8 cellular contexts compared by ENCODE assay signal in genomic region chr4:1345905-1346780, GRCh38. TPM values are rescaled to one million over a fixed set of nuclear protein-coding genes. Genes with fewer than 3 reads are reported as not detected.
DNase-seq lines count a peak whose midpoint lies in the region; ATAC-seq and TF ChIP-seq lines count a peak whose summit lies in the region.

No MANE protein-coding gene starts in this region.

- peak overlapping the region; percentile 28 for H2AFZ ChIP-seq in trophoblast cell (ENCODE audit: insufficient read depth, low read length, poor library complexity)

- no peaks in the 10 kb centered on the region for H3K4me1 ChIP-seq in BE2C
- H3K4me1 ChIP-seq in heart left ventricle: peaks cover 0 to 25% (median 17%) of the 10 kb centered on the region in 12 donors
- peaks cover 3 to 5% of the 10 kb centered on the region in 2 experiments for H3K4me1 ChIP-seq in trophoblast cell (ENCODE audit: control insufficient read depth in 1 of 2, insufficient read depth in 2 of 2, low read length in 2 of 2)

- peaks cover 11% of the 10 kb centered on the region for H3K79me2 ChIP-seq in trophoblast cell (ENCODE audit: control insufficient read depth, insufficient read depth, low read length, poor library complexity)

- H2BK5ac ChIP-seq in trophoblast cell (ENCODE audit: low read depth, low read length, poor library complexity): peak overlapping the region; percentile 7

- peak overlapping the region; percentile 73 for H4K8ac ChIP-seq in trophoblast cell (ENCODE audit: low read depth, low read length)

- peak overlapping the region; percentile 28 for H3K4ac ChIP-seq in trophoblast cell (ENCODE audit: low read depth, low read length)

- peak overlapping the region; percentile 71 for H3K18ac ChIP-seq in trophoblast cell (ENCODE audit: low read length)

- H3K36me3 ChIP-seq in BE2C (peaks cover 3% of the 10 kb centered on the region; the same call in 1 of the 2 replicates), heart left ventricle (peaks cover 0 to 26% (median 9%) of the 10 kb centered on the region in 9 donors), trophoblast cell (ENCODE audit: control insufficient read depth in 1 of 2, insufficient read depth in 2 of 2, low read length in 2 of 2) (peaks cover 13 to 15% of the 10 kb centered on the region in 2 experiments)

- peak overlapping the region; percentile 34 for H2BK120ac ChIP-seq in trophoblast cell (ENCODE audit: insufficient read depth, low read length, poor library complexity)

- peak overlapping the region; percentile 28 for H4K12ac ChIP-seq in trophoblast cell (ENCODE audit: low read depth, low read length)

- DNase-seq in BE2C: peak; percentile 78
- DNase-seq in RPMI7951 (ENCODE audit: low read depth): peak; percentile 52
- DNase-seq in activated naive CD4-positive, alpha-beta T cell treated with anti-CD3 and anti-CD28 coated beads, Interleukin-2, amount 50 U/mL, for 72 hours (ENCODE audit: low spot score in 2 of 2): peak in 1 of 2 donors; percentile 50
- DNase-seq in heart left ventricle: peak; percentile 50 to 78 (median 60)
- peak; percentile 29 to 56 for DNase-seq in trophoblast cell
- no peak for DNase-seq in pons (ENCODE audit: low spot score)

- H3K9ac ChIP-seq in trophoblast cell (ENCODE audit: low read length): peak overlapping the region; percentile 83

- peak; percentile 23; the same call in 1 of the 2 replicates for TF ChIP-seq CTCF in BE2C (IDR thresholded peaks at IDR 0.05; ENCODE audit: low read depth, low read length)
- TF ChIP-seq CTCF in heart left ventricle (IDR thresholded peaks at IDR 0.05): peak in 5 of 12 donors; percentile 0 to 32 (median 17)

- intact Hi-C loops in heart left ventricle (cut with DNase I): loop anchor here (1.0 to 10.0 kb wide), 14 partner anchors 37 to 366 kb away; partner anchors contain the start of genes CTBP1 (in 6 of the 10), MAEA (in 2 of the 10) and SLBP (in 2 of the 10)

- no peaks in the 10 kb centered on the region for H3K27me3 ChIP-seq in BE2C
- H3K27me3 ChIP-seq in heart left ventricle: no peaks in the 10 kb centered on the region
- no peaks in the 10 kb centered on the region for H3K27me3 ChIP-seq in trophoblast cell (ENCODE audit: insufficient read depth, low read length)

- peak overlapping the region; percentile 95 for H4K91ac ChIP-seq in trophoblast cell (ENCODE audit: low read depth, low read length)

- H3K36me3 Mint-ChIP-seq in activated naive CD4-positive, alpha-beta T cell treated with anti-CD3 and anti-CD28 coated beads, Interleukin-2, amount 50 U/mL, for 72 hours: peaks cover 0 to under 1% of the 10 kb centered on the region in 2 donors

- no peak overlapping the region for H2BK12ac ChIP-seq in trophoblast cell (ENCODE audit: low read length)

- ATAC-seq in GM18517 (IDR thresholded peaks at IDR 0.05; ENCODE audit: unreplicated experiment) (peak; percentile 4), HG03095 (IDR thresholded peaks at IDR 0.05; ENCODE audit: unreplicated experiment) (peak; percentile 2), heart left ventricle (peak in 2 of 4 donors; percentile 1 to 12)
- peak; percentile 44 to 47 for ATAC-seq in activated naive CD4-positive, alpha-beta T cell treated with anti-CD3 and anti-CD28 coated beads, Interleukin-2, amount 50 U/mL, for 72 hours

- H3K27ac ChIP-seq in heart left ventricle (peak overlapping the region; percentile 81 to 99 (median 96)), trophoblast cell (ENCODE audit: low read depth, low read length) (peak overlapping the region; percentile 90)

- H3K23ac ChIP-seq in trophoblast cell (ENCODE audit: low read length): no peak overlapping the region

- H3K9me3 ChIP-seq in BE2C (no peaks in the 10 kb centered on the region), heart left ventricle (no peaks in the 10 kb centered on the region), trophoblast cell (ENCODE audit: insufficient read depth, low read depth, low read length) (peaks cover 3% of the 10 kb centered on the region)

- H3K4me3 ChIP-seq in BE2C (ENCODE audit: low read depth, low read length) (peak overlapping the region; percentile 79), heart left ventricle (peak overlapping the region; percentile 80 to 98 (median 90)), trophoblast cell (ENCODE audit: low read depth, low read length) (peak overlapping the region; percentile 81)

- peak overlapping the region; percentile 87 for H3K4me2 ChIP-seq in trophoblast cell (ENCODE audit: low read length)

- peak overlapping the region; percentile 46 for H2AK5ac ChIP-seq in trophoblast cell (ENCODE audit: low read length)

- no peak for TF ChIP-seq POLR2A in heart left ventricle (IDR thresholded peaks at IDR 0.05)

- H3K9me3 Mint-ChIP-seq in activated naive CD4-positive, alpha-beta T cell treated with anti-CD3 and anti-CD28 coated beads, Interleukin-2, amount 50 U/mL, for 72 hours: no peaks in the 10 kb centered on the region

- H3K27ac Mint-ChIP-seq in activated naive CD4-positive, alpha-beta T cell treated with anti-CD3 and anti-CD28 coated beads, Interleukin-2, amount 50 U/mL, for 72 hours: peak overlapping the region; percentile 91 to 96

- H3K79me1 ChIP-seq in trophoblast cell (ENCODE audit: low read length): peaks cover 13% of the 10 kb centered on the region

- 1 to 2% (median 1%) methylated on average over 22 to 76 of the region's 76 CpGs for WGBS in heart left ventricle, 4 donors
- WGBS in trophoblast cell (ENCODE audit: extremely low coverage, insufficient coverage, insufficient read length): no CpG with 5 or more reads among the region's 76 CpGs

- peak overlapping the region; percentile 71 for H3K14ac ChIP-seq in trophoblast cell (ENCODE audit: low read length)

RNA-seq across cellular contexts. Expression of gene UVSSA, which starts 0.9 kb away (rescaled TPM):
- polyA plus RNA-seq in BE2C (2012; ENCODE audit: insufficient read depth, insufficient read length, low read depth): 32.7 TPM
- 1.2 and 2.6 TPM in 2 replicates for total RNA-seq in RPMI7951 (2014; rRNA removed; shearing (Covaris generic))
- total RNA-seq in activated naive CD4-positive, alpha-beta T cell treated with anti-CD3 and anti-CD28 coated beads, Interleukin-2, amount 50 U/mL, for 72 hours: 10 to 100 TPM; 19.1 to 23.8 TPM
- total RNA-seq in heart left ventricle: 10 to 100 TPM in 2 of 9 donors, 1 to 10 TPM in 7; 5.0 to 14.2 (median 6.7) TPM
- 1 to 10 TPM; 4.7 to 6.6 TPM for polyA plus RNA-seq in heart left ventricle
- polyA plus RNA-seq in trophoblast cell (2013): 8.1 and 8.5 TPM in 2 replicates

RNA-seq across cellular contexts. Expression of gene MAEA, which starts 56.5 kb away (rescaled TPM):
- 247 TPM for polyA plus RNA-seq in BE2C (2012; ENCODE audit: insufficient read depth, insufficient read length, low read depth)
- total RNA-seq in RPMI7951 (2014; rRNA removed; shearing (Covaris generic)): 33.7 and 34.5 TPM in 2 replicates
- total RNA-seq in activated naive CD4-positive, alpha-beta T cell treated with anti-CD3 and anti-CD28 coated beads, Interleukin-2, amount 50 U/mL, for 72 hours: 10 to 100 TPM; 42.8 to 50.1 TPM
- total RNA-seq in heart left ventricle: 10 to 100 TPM; 41.5 to 57.2 (median 45.1) TPM
- 10 to 100 TPM; 38.1 to 56.9 TPM for polyA plus RNA-seq in heart left ventricle
- polyA plus RNA-seq in trophoblast cell (2013): 58.8 and 59.3 TPM in 2 replicates
